Comparison of ENCODE assay signal across 20 cellular contexts in genomic region chr19:8922591-8922990, GRCh38.
"Had no signal": no experiment of that assay in that cellular context is flagged by ENCODE, and none has a peak within 500 bp of the region (broad histone marks: within the 10 kb centered on the region; RNA-seq: fewer than 3 reads in every experiment).

No MANE protein-coding gene starts in this region.

- H3K4me2 ChIP-seq: smooth muscle cell had no signal

- H3K4me1 ChIP-seq: colonic mucosa, heart right ventricle, lower lobe of right lung, parathyroid adenoma, suprapubic skin, upper lobe of right lung had no signal

- H3K27ac ChIP-seq: brain microvascular endothelial cell, colonic mucosa, heart right ventricle, lower lobe of right lung, parathyroid adenoma, suprapubic skin, upper lobe of right lung had no signal

- H3K79me2 ChIP-seq: parathyroid adenoma had no signal

- ATAC-seq: activated T-cell treated with anti-CD3 and anti-CD28 coated beads, Interleukin-2, amount 50 U/mL, for 4 hours; esophagus mucosa; heart right ventricle; lower lobe of right lung; naive thymus-derived CD8-positive, alpha-beta T cell; sciatic nerve; stimulated activated naive CD8-positive, alpha-beta T cell treated with anti-CD3 and anti-CD28 coated beads, Interleukin-15, amount 100 ng/mL, for 72 hours; upper lobe of right lung had no signal

- H3K9me3 ChIP-seq: colonic mucosa, lower lobe of right lung, upper lobe of right lung had no signal

- H3K4me3 Mint-ChIP-seq: activated naive CD4-positive, alpha-beta T cell treated with anti-CD3 and anti-CD28 coated beads for 36 hours; activated T-cell treated with anti-CD3 and anti-CD28 coated beads, Interleukin-2, amount 50 U/mL, for 4 hours; naive thymus-derived CD8-positive, alpha-beta T cell; stimulated activated naive CD8-positive, alpha-beta T cell treated with anti-CD3 and anti-CD28 coated beads, Interleukin-15, amount 100 ng/mL, for 72 hours had no signal

- H3K4me1 Mint-ChIP-seq: stimulated activated naive CD8-positive, alpha-beta T cell treated with anti-CD3 and anti-CD28 coated beads, Interleukin-15, amount 100 ng/mL, for 72 hours had no signal

- H3K27me3 Mint-ChIP-seq: stimulated activated naive CD8-positive, alpha-beta T cell treated with anti-CD3 and anti-CD28 coated beads, Interleukin-15, amount 100 ng/mL, for 72 hours had no signal

- H3K9ac ChIP-seq: parathyroid adenoma had no signal

- H3K27ac Mint-ChIP-seq: activated naive CD4-positive, alpha-beta T cell treated with anti-CD3 and anti-CD28 coated beads for 36 hours; naive thymus-derived CD8-positive, alpha-beta T cell had no signal

- H3K36me3 Mint-ChIP-seq: naive thymus-derived CD8-positive, alpha-beta T cell had no signal

- H3K9me3 Mint-ChIP-seq: activated T-cell treated with anti-CD3 and anti-CD28 coated beads, Interleukin-2, amount 50 U/mL, for 4 hours had no signal

- H3K4me3 ChIP-seq: colonic mucosa, heart right ventricle, lower lobe of right lung, smooth muscle cell, suprapubic skin, upper lobe of right lung had no signal

- DNase-seq: activated CD4-positive, alpha-beta T cell treated with anti-CD3 and anti-CD28 coated beads, Interleukin-2, amount 50 U/mL, for 1 hour; activated CD8-positive, alpha-beta memory T cell treated with anti-CD3 and anti-CD28 coated beads, Interleukin-2, amount 50 U/mL, for 4 hours; activated naive CD4-positive, alpha-beta T cell treated with anti-CD3 and anti-CD28 coated beads for 36 hours; activated T-cell treated with anti-CD3 and anti-CD28 coated beads, Interleukin-2, amount 50 U/mL, for 4 hours; aorta; brain microvascular endothelial cell; central memory CD4-positive, alpha-beta T cell; colonic mucosa; heart right ventricle; lower lobe of right lung; naive thymus-derived CD8-positive, alpha-beta T cell; stimulated activated CD4-positive, alpha-beta T cell treated with anti-CD3 and anti-CD28 coated beads, Interleukin-4, amount 100 ng/mL, for 1 hour; stimulated activated naive CD8-positive, alpha-beta T cell treated with anti-CD3 and anti-CD28 coated beads, Interleukin-15, amount 100 ng/mL, for 72 hours; T1000; upper lobe of right lung had no signal

- H3K36me3 ChIP-seq: brain microvascular endothelial cell, colonic mucosa, heart right ventricle, lower lobe of right lung, suprapubic skin, upper lobe of right lung had no signal

- H2AFZ ChIP-seq: parathyroid adenoma had no signal

- H3K27me3 ChIP-seq: brain microvascular endothelial cell, colonic mucosa, suprapubic skin, upper lobe of right lung had no signal
